14 cellular contexts compared by ENCODE assay signal in the genomic region with DNA sequence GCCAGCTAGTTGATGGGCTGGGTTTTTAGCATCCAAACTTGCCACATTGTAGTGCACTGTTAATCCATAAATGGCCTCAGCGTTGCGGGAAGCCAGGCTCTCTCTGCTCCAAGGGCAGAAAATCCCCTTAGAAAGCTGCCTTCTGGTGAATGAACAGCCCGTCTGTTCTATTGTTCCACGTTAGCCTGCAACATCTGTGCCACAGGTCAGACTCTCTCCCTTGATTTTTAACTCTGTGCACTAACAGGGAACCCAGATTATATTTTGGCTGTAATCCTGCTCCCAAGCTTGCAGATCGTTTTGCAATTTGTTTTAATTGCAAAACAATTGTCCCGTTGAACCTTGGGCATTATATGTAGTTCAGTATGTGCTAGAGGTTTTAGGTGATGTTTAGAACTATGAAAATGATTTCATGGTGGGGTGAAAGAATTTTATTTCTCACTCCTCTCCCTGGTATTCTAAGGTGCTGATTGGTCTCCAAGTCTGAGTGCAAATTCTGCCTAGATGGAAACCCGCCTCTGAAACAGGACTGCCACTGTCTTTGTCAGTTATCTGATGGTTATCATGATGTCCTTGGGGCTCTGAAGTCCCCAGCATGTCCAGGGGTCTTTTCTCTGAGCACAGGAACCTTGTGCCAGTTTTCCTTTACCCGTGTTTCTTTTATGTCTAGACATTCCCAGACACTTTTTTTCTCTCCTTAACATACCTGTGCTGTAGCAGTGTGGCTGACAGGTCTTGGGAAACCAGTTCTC.
A peak's percentile ranks its signal among the peaks of the same experiment; 100 is the strongest.
DNase-seq lines count a peak whose midpoint lies in the region; ATAC-seq and TF ChIP-seq lines count a peak whose summit lies in the region.
"Had no signal": no experiment of that assay in that cellular context is flagged by ENCODE, and none has a peak within 500 bp of the region (broad histone marks: within the 10 kb centered on the region; RNA-seq: fewer than 3 reads in every experiment).

No MANE protein-coding gene starts in this region.

- no TSS peak for BruUV-seq in IMR-90 (replicated peaks; lab: Mats Ljungman, UMichigan)

- no peak for TF ChIP-seq POLR2A in IMR-90 (IDR thresholded peaks at IDR 0.05; ENCODE audit: low read depth, low read length)

- peak overlapping the region; percentile 60 to 85 (median 80) for H3K27ac Mint-ChIP-seq in brain
- H3K27ac Mint-ChIP-seq in activated CD8-positive, alpha-beta T cell treated with anti-CD3 and anti-CD28 coated beads, Interleukin-2, amount 10 ng/mL, durations not matched to agents 7 days and 5 days, result no peak overlapping the region
- H3K27ac Mint-ChIP-seq: activated CD8-positive, alpha-beta memory T cell treated with anti-CD3 and anti-CD28 coated beads, Interleukin-2, amount 10 ng/mL, durations not matched to agents 7 days and 5 days; stimulated activated effector memory CD8-positive, alpha-beta T cell treated with anti-CD3 and anti-CD28 coated beads, Interleukin-12 subunit alpha, Interleukin-12 subunit beta, amount 100 ng/mL, for 72 hours had no signal

- H3K56ac ChIP-seq in IMR-90 (ENCODE audit: extremely low read depth, insufficient read depth, low read length), result no peak overlapping the region

- H2AK5ac ChIP-seq in IMR-90 (ENCODE audit: low read depth, low read length) (peak overlapping the region; percentile 49; the same call in 1 of the 2 replicates), mesenchymal stem cell (ENCODE audit: low read length, severe bottlenecking) (peak overlapping the region; percentile 53)

- peak overlapping the region in 1 of 2 experiments; percentile 60 for H2BK12ac ChIP-seq in mesenchymal stem cell (ENCODE audit: low read length in 2 of 2)

- H2BK120ac ChIP-seq in IMR-90 (ENCODE audit: low read depth, low read length), result no peak overlapping the region
- no peak overlapping the region for H2BK120ac ChIP-seq in mesenchymal stem cell (ENCODE audit: low read depth, low read length)

- H3K36me3 ChIP-seq in ACC112 (ENCODE audit: insufficient read depth, low read length) (no peaks in the 10 kb centered on the region), IMR-90 (ENCODE audit: control insufficient read depth, insufficient read depth, low read length) (no peaks in the 10 kb centered on the region; the same call in 1 of the 2 replicates), mesenchymal stem cell (ENCODE audit: control insufficient read depth in 1 of 2, insufficient read depth in 2 of 2, low read depth in 1 of 2, low read length in 2 of 2) (peaks cover 0 to 62% of the 10 kb centered on the region in 2 experiments)

- H4K91ac ChIP-seq in IMR-90 (ENCODE audit: insufficient read depth, low read depth, low read length) (no peak overlapping the region), mesenchymal stem cell (ENCODE audit: low read length) (no peak overlapping the region)

- no peak for TF ChIP-seq RAD21 in IMR-90 (IDR thresholded peaks at IDR 0.05; ENCODE audit: low read length)

- WGBS in IMR-90 (ENCODE audit: extremely low coverage in 2 of 2, insufficient read length in 1 of 2), 2 experiments, result no CpG with 5 or more reads among the region's 8 CpGs
- WGBS in mesenchymal stem cell, result 77% methylated on average over 8 of the region's 8 CpGs

- CTCF ChIA-PET in IMR-90 (lab: Yijun Ruan, JAX), result interaction anchor here (0.6 kb wide), 1 partner anchor 28 kb away, joined by 3 read pairs; no protein-coding TSS in a partner anchor
- CTCF ChIA-PET in activated CD8-positive, alpha-beta T cell treated with anti-CD3 and anti-CD28 coated beads, Interleukin-2, amount 10 ng/mL, durations not matched to agents 7 days and 5 days (lab: Charles Lee), result no interaction called here

- H3K27me3 Mint-ChIP-seq in brain, result no peaks in the 10 kb centered on the region
- H3K27me3 Mint-ChIP-seq in activated CD8-positive, alpha-beta T cell treated with anti-CD3 and anti-CD28 coated beads, Interleukin-2, amount 10 ng/mL, durations not matched to agents 7 days and 5 days (ENCODE audit: low read depth), result no peaks in the 10 kb centered on the region
- H3K27me3 Mint-ChIP-seq: activated CD8-positive, alpha-beta memory T cell treated with anti-CD3 and anti-CD28 coated beads, Interleukin-2, amount 10 ng/mL, durations not matched to agents 7 days and 5 days; central memory CD8-positive, alpha-beta T cell; T-cell had no signal

- peaks cover 93% of the 10 kb centered on the region for H3K4me1 Mint-ChIP-seq in brain
- peaks cover 26% of the 10 kb centered on the region for H3K4me1 Mint-ChIP-seq in activated CD8-positive, alpha-beta T cell treated with anti-CD3 and anti-CD28 coated beads, Interleukin-2, amount 10 ng/mL, durations not matched to agents 7 days and 5 days (ENCODE audit: low read depth)

- intact Hi-C loops in IMR-90 (cut with micrococcal nuclease), result loop anchor here (2.0 kb wide), 1 partner anchor 15 kb away; no protein-coding TSS in a partner anchor

- dilution Hi-C loops in IMR-90 (cut with HindIII; ENCODE audit: low sequenced_read_pairs, unreplicated experiment), result no loop called here

- POLR2A ChIA-PET in IMR-90 (lab: Charles Lee; ENCODE audit: unreplicated experiment), result no interaction called here
- POLR2A ChIA-PET in activated CD8-positive, alpha-beta T cell treated with anti-CD3 and anti-CD28 coated beads, Interleukin-2, amount 10 ng/mL, durations not matched to agents 7 days and 5 days (lab: Charles Lee), result no interaction called here

- H3K27me3 ChIP-seq in ACC112 (ENCODE audit: insufficient read depth, low read length) (no peaks in the 10 kb centered on the region), IMR-90 (ENCODE audit: control insufficient read depth, insufficient read depth, low read length) (no peaks in the 10 kb centered on the region), mesenchymal stem cell (ENCODE audit: control insufficient read depth in 1 of 2, insufficient read depth in 1 of 2, low read length in 2 of 2) (no peaks in the 10 kb centered on the region)
- H3K27me3 ChIP-seq: BLaER1 treated with 17β-estradiol and CSF1 and Interleukin-3, amounts not matched to agents 10 nM and 100 nM had no signal

- no peak overlapping the region for H3K9ac ChIP-seq in IMR-90 (ENCODE audit: low read depth, low read length)
- H3K9ac ChIP-seq in mesenchymal stem cell (ENCODE audit: low read length), result peak overlapping the region; percentile 5
- H3K9ac ChIP-seq: BLaER1 treated with 17β-estradiol and CSF1 and Interleukin-3, amounts not matched to agents 10 nM and 100 nM had no signal

- peaks cover 44 to 84% of the 10 kb centered on the region in 2 experiments for H3K79me1 ChIP-seq in IMR-90 (ENCODE audit: low read depth in 1 of 2, low read length in 2 of 2)
- peaks cover 13% of the 10 kb centered on the region for H3K79me1 ChIP-seq in mesenchymal stem cell (replicated peaks; ENCODE audit: low read length, poor library complexity, severe bottlenecking)

- H3K9me1 ChIP-seq in IMR-90 (ENCODE audit: insufficient read depth, low read length), result peaks cover 42% of the 10 kb centered on the region

- H3K4me1 ChIP-seq in ACC112 (ENCODE audit: control insufficient read depth, insufficient read depth, low read length, unreplicated experiment) (peaks cover 57% of the 10 kb centered on the region), IMR-90 (ENCODE audit: control insufficient read depth, insufficient read depth, low read length) (peaks cover 25% of the 10 kb centered on the region), mesenchymal stem cell (ENCODE audit: control insufficient read depth, insufficient read depth, low read depth, low read length) (peaks cover 23% of the 10 kb centered on the region)

- H3K9me3 ChIP-seq in IMR-90 (ENCODE audit: control insufficient read depth, insufficient read depth, low read length) (no peaks in the 10 kb centered on the region), mesenchymal stem cell (ENCODE audit: control insufficient read depth, low read length) (no peaks in the 10 kb centered on the region)
- H3K9me3 ChIP-seq: BLaER1 treated with 17β-estradiol and CSF1 and Interleukin-3, amounts not matched to agents 10 nM and 100 nM had no signal

- H4K20me1 ChIP-seq in IMR-90 (ENCODE audit: insufficient read depth, low read length), result peaks cover 82% of the 10 kb centered on the region

- DNase-seq in IMR-90 (no peak), mesenchymal stem cell (no peak), HPDE6-E6E7 (ENCODE audit: extremely low spot score) (no peak), NCI-H146 treated with DMSO at 0.1 percent for 48 hours (lab: John Stamatoyannopoulos, UW; ENCODE audit: unreplicated experiment) (no peak)
- no peak for DNase-seq in activated CD8-positive, alpha-beta T cell treated with anti-CD3 and anti-CD28 coated beads, Interleukin-2, amount 10 ng/mL, durations not matched to agents 7 days and 5 days
- DNase-seq in stimulated activated CD4-positive, alpha-beta T cell treated with anti-CD3 and anti-CD28 coated beads, Interleukin-15, amount 100 ng/mL, for 24 hours, result no peak
- DNase-seq: activated CD8-positive, alpha-beta memory T cell treated with anti-CD3 and anti-CD28 coated beads, Interleukin-2, amount 10 ng/mL, durations not matched to agents 7 days and 5 days; NCI-H345; T-cell had no signal

- H3K4me3 Mint-ChIP-seq in brain, result peak overlapping the region in 4 of 5 experiments; percentile 10 to 63 (median 18)
- H3K4me3 Mint-ChIP-seq in activated CD8-positive, alpha-beta T cell treated with anti-CD3 and anti-CD28 coated beads, Interleukin-2, amount 10 ng/mL, durations not matched to agents 7 days and 5 days, result no peak overlapping the region
- H3K4me3 Mint-ChIP-seq: activated CD8-positive, alpha-beta memory T cell treated with anti-CD3 and anti-CD28 coated beads, Interleukin-2, amount 10 ng/mL, durations not matched to agents 7 days and 5 days; central memory CD8-positive, alpha-beta T cell; stimulated activated effector memory CD8-positive, alpha-beta T cell treated with anti-CD3 and anti-CD28 coated beads, Interleukin-12 subunit alpha, Interleukin-12 subunit beta, amount 100 ng/mL, for 72 hours; T-cell had no signal

- H3K27ac ChIP-seq in ACC112 (ENCODE audit: low read depth, low read length) (peak overlapping the region; percentile 51), IMR-90 (ENCODE audit: insufficient read depth, low read length) (no peak overlapping the region), mesenchymal stem cell (ENCODE audit: low read length, poor library complexity, severe bottlenecking) (peak overlapping the region; percentile 69)

- H3K36me3 Mint-ChIP-seq in brain, result peaks cover 15% of the 10 kb centered on the region
- peaks cover 19% of the 10 kb centered on the region for H3K36me3 Mint-ChIP-seq in activated CD8-positive, alpha-beta T cell treated with anti-CD3 and anti-CD28 coated beads, Interleukin-2, amount 10 ng/mL, durations not matched to agents 7 days and 5 days (ENCODE audit: low read depth)
- H3K36me3 Mint-ChIP-seq: stimulated activated effector memory CD8-positive, alpha-beta T cell treated with anti-CD3 and anti-CD28 coated beads, Interleukin-12 subunit alpha, Interleukin-12 subunit beta, amount 100 ng/mL, for 72 hours had no signal

- H3K14ac ChIP-seq in IMR-90 (replicated peaks; ENCODE audit: low read depth, low read length), result peak overlapping the region; percentile 67
- peak overlapping the region in 1 of 2 experiments; percentile 75 for H3K14ac ChIP-seq in mesenchymal stem cell (ENCODE audit: low read length in 2 of 2)

- no peak for ATAC-seq in IMR-90 (ENCODE audit: low read depth)
- ATAC-seq in activated CD8-positive, alpha-beta T cell treated with anti-CD3 and anti-CD28 coated beads, Interleukin-2, amount 10 ng/mL, durations not matched to agents 7 days and 5 days, result no peak
- ATAC-seq: activated CD8-positive, alpha-beta memory T cell treated with anti-CD3 and anti-CD28 coated beads, Interleukin-2, amount 10 ng/mL, durations not matched to agents 7 days and 5 days; stimulated activated effector memory CD8-positive, alpha-beta T cell treated with anti-CD3 and anti-CD28 coated beads, Interleukin-12 subunit alpha, Interleukin-12 subunit beta, amount 100 ng/mL, for 72 hours; T-cell had no signal

- peak overlapping the region; percentile 7; the same call in 1 of the 2 replicates for H3K18ac ChIP-seq in IMR-90 (ENCODE audit: low read depth, low read length)
- H3K18ac ChIP-seq in mesenchymal stem cell (ENCODE audit: low read depth in 1 of 2, low read length in 2 of 2), result peak overlapping the region; percentile 3 to 29

- TF ChIP-seq CTCF in IMR-90 (conservative IDR thresholded peaks at IDR 0.05; ENCODE audit: low read depth, low read length), result no peak
- TF ChIP-seq CTCF in brain (conservative IDR thresholded peaks at IDR 0.05), result no peak

- H4K8ac ChIP-seq in IMR-90 (ENCODE audit: low read depth in 2 of 2, low read length in 2 of 2), result peak overlapping the region in 1 of 2 experiments; percentile 17; a peak in 1 of 4 replicates
- H4K8ac ChIP-seq in mesenchymal stem cell (ENCODE audit: low read length), result peak overlapping the region; percentile 64

- 0 out of 2 replicates have a peak overlapping the region, but pooled peaks have one; percentile 35 for H3K23ac ChIP-seq in IMR-90 (ENCODE audit: low read depth, low read length)
- no peak overlapping the region for H3K23ac ChIP-seq in mesenchymal stem cell (ENCODE audit: low read length in 2 of 2)

- no peak overlapping the region for H2BK5ac ChIP-seq in IMR-90 (ENCODE audit: low read depth, low read length, poor library complexity, severe bottlenecking)
- no peak overlapping the region for H2BK5ac ChIP-seq in mesenchymal stem cell (ENCODE audit: low read depth, low read length, poor library complexity, severe bottlenecking)

- H3K9me3 Mint-ChIP-seq in brain, result no peaks in the 10 kb centered on the region
- H3K9me3 Mint-ChIP-seq in activated CD8-positive, alpha-beta T cell treated with anti-CD3 and anti-CD28 coated beads, Interleukin-2, amount 10 ng/mL, durations not matched to agents 7 days and 5 days (ENCODE audit: insufficient read depth), result peaks cover 5% of the 10 kb centered on the region
- H3K9me3 Mint-ChIP-seq: central memory CD8-positive, alpha-beta T cell; stimulated activated effector memory CD8-positive, alpha-beta T cell treated with anti-CD3 and anti-CD28 coated beads, Interleukin-12 subunit alpha, Interleukin-12 subunit beta, amount 100 ng/mL, for 72 hours had no signal

- peaks cover 90% of the 10 kb centered on the region for H3K79me2 ChIP-seq in ACC112 (ENCODE audit: control insufficient read depth, insufficient read depth, low read length, unreplicated experiment)

- H3K4me2 ChIP-seq in IMR-90 (ENCODE audit: low read depth, low read length) (no peak overlapping the region), mesenchymal stem cell (ENCODE audit: low read length, poor library complexity, severe bottlenecking) (peak overlapping the region; percentile 39)

- H2BK15ac ChIP-seq in IMR-90 (ENCODE audit: low read depth, low read length) (0 out of 3 replicates have a peak overlapping the region, but pooled peaks have one; percentile 44), mesenchymal stem cell (ENCODE audit: low read depth, poor library complexity, severe bottlenecking) (no peak overlapping the region)

- no peak overlapping the region for H2BK20ac ChIP-seq in IMR-90 (ENCODE audit: low read depth, low read length)

- H2AFZ ChIP-seq in ACC112 (ENCODE audit: low read length, unreplicated experiment) (no peak overlapping the region), IMR-90 (replicated peaks; ENCODE audit: low read length, poor library complexity) (no peak overlapping the region), mesenchymal stem cell (ENCODE audit: low read depth, low read length) (no peak overlapping the region)

- H3K4me3 ChIP-seq in ACC112 (ENCODE audit: low read depth, low read length) (no peak overlapping the region), IMR-90 (ENCODE audit: insufficient read depth, low read depth, low read length) (no peak overlapping the region), mesenchymal stem cell (ENCODE audit: insufficient read depth in 1 of 2, low read depth in 1 of 2, low read length in 2 of 2) (peak overlapping the region in 1 of 2 experiments; percentile 15)
- H3K4me3 ChIP-seq: BLaER1 treated with 17β-estradiol and CSF1 and Interleukin-3, amounts not matched to agents 10 nM and 100 nM had no signal

- H2AK9ac ChIP-seq in IMR-90 (replicated peaks; ENCODE audit: low read depth, low read length, poor library complexity), result peak overlapping the region; percentile 53

- H3K4ac ChIP-seq in IMR-90 (ENCODE audit: low read depth, low read length), result peak overlapping the region; percentile 61; the same call in 1 of the 2 replicates
- H3K4ac ChIP-seq in mesenchymal stem cell (ENCODE audit: low read depth in 1 of 2, low read length in 2 of 2), result peak overlapping the region in 1 of 2 experiments; percentile 27

- no peak overlapping the region for H4K5ac ChIP-seq in IMR-90 (ENCODE audit: low read depth, low read length)

- in situ Hi-C loops in IMR-90 (cut with MboI; ENCODE audit: low sequenced_read_pairs), result no loop called here
